ENCODE assay signal across 16 cellular contexts in the genomic region with DNA sequence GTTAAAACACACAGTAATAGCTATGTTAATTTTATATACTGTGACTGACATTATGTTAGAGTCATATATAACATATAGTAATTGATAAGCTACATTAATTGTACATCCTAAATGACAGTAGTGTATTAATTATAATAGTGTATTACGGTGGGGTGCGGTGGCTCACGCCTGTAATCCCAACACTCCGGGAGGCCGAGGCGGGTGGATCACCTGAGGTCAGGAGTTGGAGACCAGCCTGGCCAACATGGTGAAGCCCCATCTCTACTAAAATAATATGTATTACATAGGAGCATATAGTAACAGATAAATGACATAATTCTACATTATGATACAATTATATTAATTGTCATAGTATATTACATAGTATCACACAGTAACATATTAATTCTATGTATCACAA.
"Had no signal": no experiment of that assay in that cellular context is flagged by ENCODE, and none has a peak within 500 bp of the region (broad histone marks: within the 10 kb centered on the region; RNA-seq: fewer than 3 reads in every experiment).

No MANE protein-coding gene starts in this region.

- H3K9me3 ChIP-seq: pancreas, transverse colon had no signal

- H3K4me1 ChIP-seq: pancreas, transverse colon had no signal

- H3K4me3 Mint-ChIP-seq: brain; naive thymus-derived CD4-positive, alpha-beta T cell; T-helper 2 cell treated with Interferon-gamma antibody and Interleukin-4, amounts not matched to agents 5 μg/mL and 100 μg/mL, for 36 hours had no signal

- H3K4me1 Mint-ChIP-seq: brain had no signal

- ATAC-seq: activated naive CD4-positive, alpha-beta T cell treated with anti-CD3 and anti-CD28 coated beads, Interleukin-2, amount 50 U/mL, for 72 hours; mucosa of descending colon; naive thymus-derived CD4-positive, alpha-beta T cell had no signal

- H3K27ac Mint-ChIP-seq: activated naive CD4-positive, alpha-beta T cell treated with anti-CD3 and anti-CD28 coated beads, Interleukin-2, amount 50 U/mL, for 72 hours; brain; naive thymus-derived CD4-positive, alpha-beta T cell; T-helper 2 cell treated with Interferon-gamma antibody and Interleukin-4, amounts not matched to agents 5 μg/mL and 100 μg/mL, for 36 hours had no signal

- H3K4me3 ChIP-seq: mucosa of descending colon, pancreas, transverse colon had no signal

- H3K27ac ChIP-seq: pancreas, transverse colon had no signal

- H3K27me3 ChIP-seq: pancreas, transverse colon had no signal

- DNase-seq: activated CD4-positive, alpha-beta T cell treated with anti-CD3 and anti-CD28 coated beads, Interleukin-2, amount 50 U/mL, for 48 hours; amygdala; central memory CD4-positive, alpha-beta T cell; effector memory CD4-positive, alpha-beta T cell; foreskin melanocyte; naive thymus-derived CD4-positive, alpha-beta T cell; stimulated activated CD4-positive, alpha-beta T cell treated with anti-CD3 and anti-CD28 coated beads, Interleukin-15, amount 100 ng/mL, for 24 hours; stimulated activated CD4-positive, alpha-beta T cell treated with anti-CD3 and anti-CD28 coated beads, Interleukin-4, amount 100 ng/mL, for 1 hour; stimulated activated naive CD4-positive, alpha-beta T cell; substantia nigra; transverse colon had no signal

- H3K27me3 Mint-ChIP-seq: brain; naive thymus-derived CD4-positive, alpha-beta T cell had no signal
